Comparison of ENCODE assay signal across 8 cellular contexts in the genomic region with DNA sequence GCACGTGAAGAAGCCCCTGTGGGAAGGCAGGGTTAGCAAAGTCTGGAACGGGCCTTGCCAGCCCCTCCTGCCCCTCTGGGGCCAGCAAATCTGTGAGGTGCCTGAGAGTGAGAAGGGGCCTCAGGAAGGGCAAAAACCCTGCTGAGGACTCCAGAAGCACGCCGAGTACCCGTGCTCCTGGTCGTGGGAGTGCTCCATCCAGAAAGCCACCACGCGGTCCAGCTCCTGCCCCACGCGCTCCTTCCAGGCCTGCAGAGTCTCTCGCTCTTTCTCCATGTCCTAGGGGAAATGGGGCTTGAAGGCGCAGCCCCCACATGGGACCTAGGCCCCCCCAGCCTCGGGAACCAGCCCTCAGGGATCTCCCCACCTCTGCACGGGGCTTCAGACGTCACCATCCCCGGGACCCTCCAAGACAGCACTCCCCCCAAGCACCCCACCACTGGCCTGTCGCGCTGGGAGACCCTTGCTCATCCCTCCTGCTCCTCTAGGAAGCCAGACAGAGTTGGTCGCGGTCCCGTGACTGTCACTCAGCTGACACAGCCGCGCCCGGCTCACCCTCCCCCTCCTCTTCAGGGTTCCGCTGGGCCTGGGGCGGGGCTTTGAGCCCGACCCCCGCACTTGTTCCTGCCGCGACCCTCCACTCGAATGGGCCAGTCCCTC. TPM values are rescaled to one million over a fixed set of nuclear protein-coding genes. Genes with fewer than 3 reads are reported as not detected.
DNase-seq lines count a peak whose midpoint lies in the region; ATAC-seq and TF ChIP-seq lines count a peak whose summit lies in the region.

Gene RENBP (minus strand): TSS at position 504 of the 660 bp plus-strand sequence. CDS start 33 bp downstream, at position 471.

- no TSS peak for BruUV-seq in PC-3 (replicated peaks; lab: Mats Ljungman, UMichigan)
- no TSS peak for BruUV-seq in MCF 10A (replicated peaks; lab: Mats Ljungman, UMichigan)

- H3K36me3 ChIP-seq in SK-N-MC (ENCODE audit: insufficient read depth, low read length) (no peaks in the 10 kb centered on the region; the same call in 1 of the 2 replicates), aorta (ENCODE audit: control insufficient read depth in 1 of 2, insufficient read depth in 2 of 2, low read length in 1 of 2) (no peaks in the 10 kb centered on the region), PC-3 (ENCODE audit: low read depth, low read length) (no peaks in the 10 kb centered on the region; the same call in 1 of the 2 replicates)

- no peak within 1 kb of the TSS for H2AFZ ChIP-seq in PC-3 (ENCODE audit: low read length)

- H3K4me3 ChIP-seq in SK-N-MC (0 out of 2 replicates have a peak within 1 kb of the TSS, but pooled peaks have one; percentile 55), mononuclear cell (ENCODE audit: low read length) (peak within 1 kb of the TSS; percentile 47), aorta (ENCODE audit: low read length in 2 of 2) (no peak within 1 kb of the TSS), PC-3 (ENCODE audit: low read length) (no peak within 1 kb of the TSS)

- peaks cover 16% of the 10 kb centered on the region for H3K27me3 Mint-ChIP-seq in MCF 10A (ENCODE audit: insufficient read depth, unreplicated experiment)

- peaks cover 20% of the 10 kb centered on the region for H3K36me3 Mint-ChIP-seq in MCF 10A (ENCODE audit: insufficient read depth, unreplicated experiment)

- H3K27ac ChIP-seq in SK-N-MC = no peak within 1 kb of the TSS
- no peak within 1 kb of the TSS for H3K27ac ChIP-seq in aorta (ENCODE audit: low read depth in 1 of 2, low read length in 2 of 2)
- no peak within 1 kb of the TSS for H3K27ac ChIP-seq in PC-3 (ENCODE audit: low read length)

- H3K9ac ChIP-seq in SK-N-MC (ENCODE audit: insufficient read length) (no peak within 1 kb of the TSS), PC-3 (ENCODE audit: low read length) (no peak within 1 kb of the TSS)

- no peak within 1 kb of the TSS for H3K4me3 Mint-ChIP-seq in MCF 10A (ENCODE audit: unreplicated experiment)

- no peaks in the 10 kb centered on the region for H3F3A ChIP-seq in PC-3 (ENCODE audit: low read length, unreplicated experiment)

- H4K20me1 ChIP-seq in PC-3 (ENCODE audit: low read length) = no peaks in the 10 kb centered on the region

- no peak within 1 kb of the TSS for H3K4me2 ChIP-seq in PC-3 (ENCODE audit: low read length)

- POLR2A ChIA-PET in PC-3 (lab: Charles Lee; ENCODE audit: unreplicated experiment) = no interaction called here
- POLR2A ChIA-PET in MCF 10A (lab: Yijun Ruan, JAX) = no interaction called here

- peak; percentile 45 for DNase-seq in GM10266 (ENCODE audit: extremely low spot score)
- DNase-seq in SK-N-MC (ENCODE audit: low read depth, low spot score) = no peak
- peak; percentile 73 for DNase-seq in ecto neural progenitor cell (ENCODE audit: low spot score)
- peak; percentile 79 to 83 for DNase-seq in aorta
- DNase-seq in PC-3 = no peak
- no peak for DNase-seq in MCF 10A (ENCODE audit: unreplicated experiment)

- intact Hi-C loops in aorta (cut with DNase I) = loop anchor here in 1 of 2 donors (10.0 kb wide), 1 partner anchor 979 kb away; no protein-coding TSS in a partner anchor
- intact Hi-C loops in PC-3 (cut with micrococcal nuclease) = no loop called here
- intact Hi-C loops in MCF 10A (cut with micrococcal nuclease) = no loop called here

- no peaks in the 10 kb centered on the region for H3K79me2 ChIP-seq in PC-3 (ENCODE audit: low read length)

- WGBS in aorta, 2 donors = 33 to 46% methylated on average over 30 to 31 of the region's 31 CpGs

- ATAC-seq in aorta (ENCODE audit: low FRiP score) = no peak
- no peak for ATAC-seq in PC-3
- ATAC-seq in GM18873 (IDR thresholded peaks at IDR 0.05; ENCODE audit: low FRiP score, unreplicated experiment) = no peak

- CTCF ChIA-PET in PC-3 (lab: Charles Lee) (no interaction called here), MCF 10A (lab: Yijun Ruan, JAX) (interaction anchor here (0.6 to 4.5 kb wide), 3 partner anchors 20 to 124 kb away, joined by 3 to 38 read pairs (median 4); no protein-coding TSS in a partner anchor)

- H3K9me3 Mint-ChIP-seq in MCF 10A (ENCODE audit: unreplicated experiment) = no peaks in the 10 kb centered on the region

- H3K9me3 ChIP-seq in SK-N-MC (ENCODE audit: low read depth, low read length) = no peaks in the 10 kb centered on the region
- no peaks in the 10 kb centered on the region for H3K9me3 ChIP-seq in mononuclear cell (ENCODE audit: low read depth, low read length)
- H3K9me3 ChIP-seq in aorta (ENCODE audit: control insufficient read depth, low read length) = no peaks in the 10 kb centered on the region
- H3K9me3 ChIP-seq in PC-3 (ENCODE audit: low read length) = no peaks in the 10 kb centered on the region

- H3K4me1 ChIP-seq in mononuclear cell (ENCODE audit: insufficient read depth, low read length) (peaks cover 37% of the 10 kb centered on the region), aorta (ENCODE audit: control insufficient read depth in 1 of 2, insufficient read depth in 2 of 2, low read length in 2 of 2) (no peaks in the 10 kb centered on the region), PC-3 (ENCODE audit: insufficient read depth, low read length) (no peaks in the 10 kb centered on the region)

- TF ChIP-seq CTCF in GM10266 (IDR thresholded peaks at IDR 0.05; ENCODE audit: control insufficient read depth, insufficient read depth, low read depth, missing control alignments) = no peak
- no peak for TF ChIP-seq CTCF in PC-3 (conservative IDR thresholded peaks at IDR 0.05; ENCODE audit: low read depth, low read length)
- TF ChIP-seq CTCF in MCF 10A (IDR thresholded peaks at IDR 0.05; ENCODE audit: unreplicated experiment) = no peak

- H3K27me3 ChIP-seq in mononuclear cell (ENCODE audit: insufficient read depth, low read length) (no peaks in the 10 kb centered on the region), aorta (ENCODE audit: control insufficient read depth in 1 of 2, insufficient read depth in 2 of 2, low read length in 1 of 2) (no peaks in the 10 kb centered on the region), PC-3 (ENCODE audit: low read length) (no peaks in the 10 kb centered on the region)

- no peak within 1 kb of the TSS for H3K27ac Mint-ChIP-seq in MCF 10A (ENCODE audit: low read depth, unreplicated experiment)

- H3K9me2 ChIP-seq in PC-3 (replicated peaks; ENCODE audit: low read length) = no peaks in the 10 kb centered on the region

- no peaks in the 10 kb centered on the region for H3K4me1 Mint-ChIP-seq in MCF 10A (ENCODE audit: insufficient read depth, unreplicated experiment)

RNA-seq across cellular contexts. Expression of gene RENBP, which starts in this region (rescaled TPM):
- 11.1 TPM for total RNA-seq in mononuclear cell
- total RNA-seq in aorta = 10 to 100 TPM; 13.1 to 20.9 TPM
- polyA plus RNA-seq in aorta = 10 to 100 TPM; 10.5 to 14.5 TPM
- 3.7 TPM in 1 of 2 replicates, not detected in the other for total RNA-seq in PC-3 (2014; rRNA removed)
- 0.23 TPM in 1 of 2 replicates, not detected in the other for total RNA-seq in MCF 10A (2022)

Comparison
In these comparisons a context has a peak if more than half of its experiments do, and no peak if none do; other contexts are left out.
1. DNase-seq: peak in GM10266 (single experiment), ecto neural progenitor cell (single experiment) and aorta (2 of 2); none in SK-N-MC (single experiment), PC-3 (single experiment) and MCF 10A (single experiment).
2. H3K4me3 ChIP-seq: peak in SK-N-MC (single experiment) and mononuclear cell (single experiment); none in aorta (0 of 2) and PC-3 (single experiment).